In the genomic region with DNA sequence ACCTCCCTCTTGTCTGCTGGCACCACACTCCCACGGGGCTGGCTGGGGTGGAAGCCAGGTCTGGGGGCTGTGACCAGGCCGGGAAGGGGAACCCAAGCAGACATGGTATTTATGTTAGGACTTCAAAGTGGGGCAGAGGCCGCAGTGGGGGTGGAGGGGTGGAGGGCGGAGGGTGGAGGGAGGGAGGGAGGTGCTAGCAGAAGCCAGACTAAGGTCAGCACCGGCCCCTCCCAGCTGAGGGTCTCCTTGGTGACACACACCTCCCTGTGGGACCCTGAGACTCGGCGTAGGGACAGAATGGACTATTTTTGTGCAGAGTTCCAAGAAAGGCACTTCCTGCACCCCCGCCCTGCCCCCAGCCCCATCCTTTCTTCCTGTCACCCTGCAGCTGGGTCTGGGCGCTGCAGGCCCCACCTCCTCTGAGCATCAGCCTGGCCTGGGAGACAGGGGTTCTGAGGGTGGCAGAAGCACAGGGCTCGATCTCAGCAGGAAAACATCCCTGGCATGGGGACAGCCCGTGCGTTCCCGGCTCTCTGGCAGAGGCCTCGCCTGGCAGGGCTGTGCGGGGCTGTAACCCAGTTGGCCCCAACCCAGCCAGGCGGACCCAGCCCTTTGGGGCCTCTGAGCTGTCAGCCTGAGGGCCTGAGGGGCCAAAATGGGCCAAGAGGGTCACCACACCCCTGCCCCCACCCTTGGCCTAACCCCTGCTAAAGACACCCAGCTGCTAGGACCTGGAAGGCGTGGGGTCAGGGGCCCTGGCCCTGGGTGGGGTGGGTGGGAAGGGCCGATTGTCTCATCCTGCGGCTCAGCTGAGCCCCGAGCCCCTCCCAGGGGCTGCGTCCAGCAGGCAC, we compare ENCODE assay signal across 2 cellular contexts.
TF ChIP-seq lines count a peak whose summit lies in the region.

No MANE protein-coding gene starts in this region.

TF ChIP-seq in K562, 482 proteins besides CTCF, POLR2A, EP300 and RAD21:
- TF ChIP-seq, protein P1, sequence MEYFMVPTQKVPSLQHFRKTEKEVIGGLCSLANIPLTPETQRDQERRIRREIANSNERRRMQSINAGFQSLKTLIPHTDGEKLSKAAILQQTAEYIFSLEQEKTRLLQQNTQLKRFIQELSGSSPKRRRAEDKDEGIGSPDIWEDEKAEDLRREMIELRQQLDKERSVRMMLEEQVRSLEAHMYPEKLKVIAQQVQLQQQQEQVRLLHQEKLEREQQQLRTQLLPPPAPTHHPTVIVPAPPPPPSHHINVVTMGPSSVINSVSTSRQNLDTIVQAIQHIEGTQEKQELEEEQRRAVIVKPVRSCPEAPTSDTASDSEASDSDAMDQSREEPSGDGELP (CRISPR knock-in tag; IDR thresholded peaks at IDR 0.05; ENCODE audit: borderline replicate concordance): 0 out of 2 replicates have a peak, but pooled peaks have one; percentile 13
- TF ChIP-seq ZBTB7A (IDR thresholded peaks at IDR 0.05; ENCODE audit: borderline replicate concordance, control insufficient read depth, low read depth, low read length): peak; percentile 67; the same call in 1 of the 2 replicates
- TF ChIP-seq ZNF766 (CRISPR knock-in tag; conservative IDR thresholded peaks at IDR 0.05): no peak
- no peak for TF ChIP-seq GABPB2 (CRISPR knock-in tag; conservative IDR thresholded peaks at IDR 0.05)
- TF ChIP-seq THRAP3 (IDR thresholded peaks at IDR 0.05; ENCODE audit: borderline replicate concordance): no peak

TF ChIP-seq in WTC11, 78 proteins besides CTCF, POLR2A, EP300 and RAD21:
- TF ChIP-seq, protein P2, sequence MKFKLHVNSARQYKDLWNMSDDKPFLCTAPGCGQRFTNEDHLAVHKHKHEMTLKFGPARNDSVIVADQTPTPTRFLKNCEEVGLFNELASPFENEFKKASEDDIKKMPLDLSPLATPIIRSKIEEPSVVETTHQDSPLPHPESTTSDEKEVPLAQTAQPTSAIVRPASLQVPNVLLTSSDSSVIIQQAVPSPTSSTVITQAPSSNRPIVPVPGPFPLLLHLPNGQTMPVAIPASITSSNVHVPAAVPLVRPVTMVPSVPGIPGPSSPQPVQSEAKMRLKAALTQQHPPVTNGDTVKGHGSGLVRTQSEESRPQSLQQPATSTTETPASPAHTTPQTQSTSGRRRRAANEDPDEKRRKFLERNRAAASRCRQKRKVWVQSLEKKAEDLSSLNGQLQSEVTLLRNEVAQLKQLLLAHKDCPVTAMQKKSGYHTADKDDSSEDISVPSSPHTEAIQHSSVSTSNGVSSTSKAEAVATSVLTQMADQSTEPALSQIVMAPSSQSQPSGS (CRISPR knock-in tag; IDR thresholded peaks at IDR 0.05; ENCODE audit: borderline replicate concordance, low read depth): no peak
- TF ChIP-seq, protein P3, sequence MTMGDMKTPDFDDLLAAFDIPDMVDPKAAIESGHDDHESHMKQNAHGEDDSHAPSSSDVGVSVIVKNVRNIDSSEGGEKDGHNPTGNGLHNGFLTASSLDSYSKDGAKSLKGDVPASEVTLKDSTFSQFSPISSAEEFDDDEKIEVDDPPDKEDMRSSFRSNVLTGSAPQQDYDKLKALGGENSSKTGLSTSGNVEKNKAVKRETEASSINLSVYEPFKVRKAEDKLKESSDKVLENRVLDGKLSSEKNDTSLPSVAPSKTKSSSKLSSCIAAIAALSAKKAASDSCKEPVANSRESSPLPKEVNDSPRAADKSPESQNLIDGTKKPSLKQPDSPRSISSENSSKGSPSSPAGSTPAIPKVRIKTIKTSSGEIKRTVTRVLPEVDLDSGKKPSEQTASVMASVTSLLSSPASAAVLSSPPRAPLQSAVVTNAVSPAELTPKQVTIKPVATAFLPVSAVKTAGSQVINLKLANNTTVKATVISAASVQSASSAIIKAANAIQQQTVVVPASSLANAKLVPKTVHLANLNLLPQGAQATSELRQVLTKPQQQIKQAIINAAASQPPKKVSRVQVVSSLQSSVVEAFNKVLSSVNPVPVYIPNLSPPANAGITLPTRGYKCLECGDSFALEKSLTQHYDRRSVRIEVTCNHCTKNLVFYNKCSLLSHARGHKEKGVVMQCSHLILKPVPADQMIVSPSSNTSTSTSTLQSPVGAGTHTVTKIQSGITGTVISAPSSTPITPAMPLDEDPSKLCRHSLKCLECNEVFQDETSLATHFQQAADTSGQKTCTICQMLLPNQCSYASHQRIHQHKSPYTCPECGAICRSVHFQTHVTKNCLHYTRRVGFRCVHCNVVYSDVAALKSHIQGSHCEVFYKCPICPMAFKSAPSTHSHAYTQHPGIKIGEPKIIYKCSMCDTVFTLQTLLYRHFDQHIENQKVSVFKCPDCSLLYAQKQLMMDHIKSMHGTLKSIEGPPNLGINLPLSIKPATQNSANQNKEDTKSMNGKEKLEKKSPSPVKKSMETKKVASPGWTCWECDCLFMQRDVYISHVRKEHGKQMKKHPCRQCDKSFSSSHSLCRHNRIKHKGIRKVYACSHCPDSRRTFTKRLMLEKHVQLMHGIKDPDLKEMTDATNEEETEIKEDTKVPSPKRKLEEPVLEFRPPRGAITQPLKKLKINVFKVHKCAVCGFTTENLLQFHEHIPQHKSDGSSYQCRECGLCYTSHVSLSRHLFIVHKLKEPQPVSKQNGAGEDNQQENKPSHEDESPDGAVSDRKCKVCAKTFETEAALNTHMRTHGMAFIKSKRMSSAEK (CRISPR knock-in tag; IDR thresholded peaks at IDR 0.05; ENCODE audit: borderline replicate concordance): no peak
- TF ChIP-seq RORB (CRISPR knock-in tag; IDR thresholded peaks at IDR 0.05): no peak
- no peak for TF ChIP-seq NR2C2 (CRISPR knock-in tag; IDR thresholded peaks at IDR 0.05)
- TF ChIP-seq, protein P4, sequence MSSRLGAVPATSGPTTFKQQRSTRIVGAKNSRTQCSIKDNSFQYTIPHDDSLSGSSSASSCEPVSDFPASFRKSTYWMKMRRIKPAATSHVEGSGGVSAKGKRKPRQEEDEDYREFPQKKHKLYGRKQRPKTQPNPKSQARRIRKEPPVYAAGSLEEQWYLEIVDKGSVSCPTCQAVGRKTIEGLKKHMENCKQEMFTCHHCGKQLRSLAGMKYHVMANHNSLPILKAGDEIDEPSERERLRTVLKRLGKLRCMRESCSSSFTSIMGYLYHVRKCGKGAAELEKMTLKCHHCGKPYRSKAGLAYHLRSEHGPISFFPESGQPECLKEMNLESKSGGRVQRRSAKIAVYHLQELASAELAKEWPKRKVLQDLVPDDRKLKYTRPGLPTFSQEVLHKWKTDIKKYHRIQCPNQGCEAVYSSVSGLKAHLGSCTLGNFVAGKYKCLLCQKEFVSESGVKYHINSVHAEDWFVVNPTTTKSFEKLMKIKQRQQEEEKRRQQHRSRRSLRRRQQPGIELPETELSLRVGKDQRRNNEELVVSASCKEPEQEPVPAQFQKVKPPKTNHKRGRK (CRISPR knock-in tag; IDR thresholded peaks at IDR 0.05; ENCODE audit: borderline replicate concordance): no peak
- TF ChIP-seq, protein P5, sequence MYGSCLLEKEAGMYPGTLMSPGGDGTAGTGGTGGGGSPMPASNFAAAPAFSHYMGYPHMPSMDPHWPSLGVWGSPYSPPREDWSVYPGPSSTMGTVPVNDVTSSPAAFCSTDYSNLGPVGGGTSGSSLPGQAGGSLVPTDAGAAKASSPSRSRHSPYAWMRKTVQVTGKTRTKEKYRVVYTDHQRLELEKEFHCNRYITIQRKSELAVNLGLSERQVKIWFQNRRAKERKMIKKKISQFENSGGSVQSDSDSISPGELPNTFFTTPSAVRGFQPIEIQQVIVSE (CRISPR knock-in tag; IDR thresholded peaks at IDR 0.05; ENCODE audit: borderline replicate concordance): no peak
- TF ChIP-seq, protein P6, sequence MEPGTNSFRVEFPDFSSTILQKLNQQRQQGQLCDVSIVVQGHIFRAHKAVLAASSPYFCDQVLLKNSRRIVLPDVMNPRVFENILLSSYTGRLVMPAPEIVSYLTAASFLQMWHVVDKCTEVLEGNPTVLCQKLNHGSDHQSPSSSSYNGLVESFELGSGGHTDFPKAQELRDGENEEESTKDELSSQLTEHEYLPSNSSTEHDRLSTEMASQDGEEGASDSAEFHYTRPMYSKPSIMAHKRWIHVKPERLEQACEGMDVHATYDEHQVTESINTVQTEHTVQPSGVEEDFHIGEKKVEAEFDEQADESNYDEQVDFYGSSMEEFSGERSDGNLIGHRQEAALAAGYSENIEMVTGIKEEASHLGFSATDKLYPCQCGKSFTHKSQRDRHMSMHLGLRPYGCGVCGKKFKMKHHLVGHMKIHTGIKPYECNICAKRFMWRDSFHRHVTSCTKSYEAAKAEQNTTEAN (CRISPR knock-in tag; IDR thresholded peaks at IDR 0.05): no peak
- TF ChIP-seq, protein P7, sequence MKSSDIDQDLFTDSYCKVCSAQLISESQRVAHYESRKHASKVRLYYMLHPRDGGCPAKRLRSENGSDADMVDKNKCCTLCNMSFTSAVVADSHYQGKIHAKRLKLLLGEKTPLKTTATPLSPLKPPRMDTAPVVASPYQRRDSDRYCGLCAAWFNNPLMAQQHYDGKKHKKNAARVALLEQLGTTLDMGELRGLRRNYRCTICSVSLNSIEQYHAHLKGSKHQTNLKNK (CRISPR knock-in tag; IDR thresholded peaks at IDR 0.05): no peak
- no peak for TF ChIP-seq CREM (CRISPR knock-in tag; IDR thresholded peaks at IDR 0.05)
- TF ChIP-seq ZNF396 (CRISPR knock-in tag; IDR thresholded peaks at IDR 0.05; ENCODE audit: borderline replicate concordance): no peak
- no peak for TF ChIP-seq PRRX2 (CRISPR knock-in tag; IDR thresholded peaks at IDR 0.05)
- TF ChIP-seq, protein P8, sequence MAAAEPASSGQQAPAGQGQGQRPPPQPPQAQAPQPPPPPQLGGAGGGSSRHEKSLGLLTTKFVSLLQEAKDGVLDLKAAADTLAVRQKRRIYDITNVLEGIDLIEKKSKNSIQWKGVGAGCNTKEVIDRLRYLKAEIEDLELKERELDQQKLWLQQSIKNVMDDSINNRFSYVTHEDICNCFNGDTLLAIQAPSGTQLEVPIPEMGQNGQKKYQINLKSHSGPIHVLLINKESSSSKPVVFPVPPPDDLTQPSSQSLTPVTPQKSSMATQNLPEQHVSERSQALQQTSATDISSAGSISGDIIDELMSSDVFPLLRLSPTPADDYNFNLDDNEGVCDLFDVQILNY (CRISPR knock-in tag; IDR thresholded peaks at IDR 0.05): no peak
- TF ChIP-seq IRF2 (CRISPR knock-in tag; IDR thresholded peaks at IDR 0.05; ENCODE audit: borderline replicate concordance, low read depth): no peak
- TF ChIP-seq, protein P9, sequence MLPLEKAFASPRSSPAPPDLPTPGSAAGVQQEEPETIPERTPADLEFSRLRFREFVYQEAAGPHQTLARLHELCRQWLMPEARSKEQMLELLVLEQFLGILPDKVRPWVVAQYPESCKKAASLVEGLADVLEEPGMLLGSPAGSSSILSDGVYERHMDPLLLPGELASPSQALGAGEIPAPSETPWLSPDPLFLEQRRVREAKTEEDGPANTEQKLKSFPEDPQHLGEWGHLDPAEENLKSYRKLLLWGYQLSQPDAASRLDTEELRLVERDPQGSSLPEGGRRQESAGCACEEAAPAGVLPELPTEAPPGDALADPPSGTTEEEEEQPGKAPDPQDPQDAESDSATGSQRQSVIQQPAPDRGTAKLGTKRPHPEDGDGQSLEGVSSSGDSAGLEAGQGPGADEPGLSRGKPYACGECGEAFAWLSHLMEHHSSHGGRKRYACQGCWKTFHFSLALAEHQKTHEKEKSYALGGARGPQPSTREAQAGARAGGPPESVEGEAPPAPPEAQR (CRISPR knock-in tag; IDR thresholded peaks at IDR 0.05): no peak
- TF ChIP-seq CREB1 (CRISPR knock-in tag; IDR thresholded peaks at IDR 0.05): no peak
- TF ChIP-seq ZNF263 (CRISPR knock-in tag; IDR thresholded peaks at IDR 0.05; ENCODE audit: low read depth): no peak
- TF ChIP-seq ZNF671 (CRISPR knock-in tag; IDR thresholded peaks at IDR 0.05): no peak
TF ChIP-seq in WTC11: peak in this region for 0.
